ENCODE assay signal across 9 cellular contexts in genomic region chr10:71767420-71768035, GRCh38. TPM values are rescaled to one million over a fixed set of nuclear protein-coding genes. Genes with fewer than 3 reads are reported as not detected.
DNase-seq lines count a peak whose midpoint lies in the region; ATAC-seq and TF ChIP-seq lines count a peak whose summit lies in the region.
"Had no signal": no experiment of that assay in that cellular context is flagged by ENCODE, and none has a peak within 500 bp of the region (broad histone marks: within the 10 kb centered on the region; RNA-seq: fewer than 3 reads in every experiment).

No MANE protein-coding gene starts in this region.

- peak overlapping the region in 45 of 59 donors; percentile 3 to 93 (median 65) for H3K27ac ChIP-seq in dorsolateral prefrontal cortex
- peak overlapping the region; percentile 41 for H3K27ac ChIP-seq in muscle layer of colon (ENCODE audit: low read depth, low read length)

- DNase-seq in activated naive CD4-positive, alpha-beta T cell treated with anti-CD3 and anti-CD28 coated beads, Interleukin-2, amount 10 ng/mL, durations not matched to agents 7 days and 5 days = no peak
- DNase-seq in activated naive CD4-positive, alpha-beta T cell treated with anti-CD3 and anti-CD28 coated beads, Interleukin-2, amount 50 U/mL, for 16 hours = no peak
- DNase-seq in dorsolateral prefrontal cortex (no peak), SK-N-DZ (ENCODE audit: low spot score) (no peak), NCI-H82 (lab: John Stamatoyannopoulos, UW) (no peak), epidermal melanocyte (ENCODE audit: insufficient read length, low spot score) (no peak)
- DNase-seq: DMS 273 treated with DMSO at 0.1 percent for 48 hours had no signal

- TF ChIP-seq CTCF in dorsolateral prefrontal cortex (IDR thresholded peaks at IDR 0.05 in 54 of 56, conservative IDR thresholded peaks at IDR 0.05 in 2 of 56; ENCODE audit: low read depth in 1 of 56, partially characterized antibody in 56 of 56) = no peak

- H3K36me3 ChIP-seq in muscle layer of colon (ENCODE audit: insufficient read depth, low read length) = no peaks in the 10 kb centered on the region

- peak overlapping the region; percentile 94 for H3K27ac Mint-ChIP-seq in activated naive CD4-positive, alpha-beta T cell treated with anti-CD3 and anti-CD28 coated beads, Interleukin-2, amount 10 ng/mL, durations not matched to agents 7 days and 5 days

- H3K9me3 Mint-ChIP-seq in activated naive CD4-positive, alpha-beta T cell treated with anti-CD3 and anti-CD28 coated beads, Interleukin-2, amount 10 ng/mL, durations not matched to agents 7 days and 5 days = no peaks in the 10 kb centered on the region

- H3K9me3 ChIP-seq in muscle layer of colon (ENCODE audit: low read length) = no peaks in the 10 kb centered on the region

- H3K4me1 ChIP-seq in muscle layer of colon (ENCODE audit: insufficient read depth, low read length) = peaks cover 95% of the 10 kb centered on the region

- intact Hi-C loops in dorsolateral prefrontal cortex (cut with DNase I) = loop anchor here in 1 of 2 donors (10.0 kb wide), 1 partner anchor 153 kb away; no protein-coding TSS in a partner anchor

- peak overlapping the region; percentile 34 for H3K4me3 Mint-ChIP-seq in activated naive CD4-positive, alpha-beta T cell treated with anti-CD3 and anti-CD28 coated beads, Interleukin-2, amount 10 ng/mL, durations not matched to agents 7 days and 5 days

- no peaks in the 10 kb centered on the region for H3K27me3 ChIP-seq in dorsolateral prefrontal cortex
- no peaks in the 10 kb centered on the region for H3K27me3 ChIP-seq in muscle layer of colon (ENCODE audit: control insufficient read depth in 1 of 2, insufficient read depth in 2 of 2, low read length in 2 of 2)

- no peak overlapping the region for H3K9ac ChIP-seq in muscle layer of colon (ENCODE audit: low read length)

- H3K4me1 Mint-ChIP-seq in activated naive CD4-positive, alpha-beta T cell treated with anti-CD3 and anti-CD28 coated beads, Interleukin-2, amount 10 ng/mL, durations not matched to agents 7 days and 5 days = peaks cover 86% of the 10 kb centered on the region

- H3K4me3 ChIP-seq in dorsolateral prefrontal cortex (peak overlapping the region in 14 of 59 donors; percentile 4 to 78 (median 16)), muscle layer of colon (ENCODE audit: low read depth in 1 of 2, low read length in 2 of 2) (no peak overlapping the region)

- CTCF ChIA-PET in activated naive CD4-positive, alpha-beta T cell treated with anti-CD3 and anti-CD28 coated beads, Interleukin-2, amount 10 ng/mL, durations not matched to agents 7 days and 5 days (lab: Charles Lee) = interaction anchor here (0.8 to 4.3 kb wide), 9 partner anchors 11 to 375 kb away, joined by 3 to 25 read pairs (median 5); no protein-coding TSS in a partner anchor

- peaks cover 74% of the 10 kb centered on the region for H3K36me3 Mint-ChIP-seq in activated naive CD4-positive, alpha-beta T cell treated with anti-CD3 and anti-CD28 coated beads, Interleukin-2, amount 10 ng/mL, durations not matched to agents 7 days and 5 days

- no peak for ATAC-seq in GM21528 (IDR thresholded peaks at IDR 0.05; ENCODE audit: low FRiP score, unreplicated experiment)

- H3K27me3 Mint-ChIP-seq in activated naive CD4-positive, alpha-beta T cell treated with anti-CD3 and anti-CD28 coated beads, Interleukin-2, amount 10 ng/mL, durations not matched to agents 7 days and 5 days = no peaks in the 10 kb centered on the region

RNA-seq across cellular contexts. Expression of gene VSIR, which starts 5.8 kb away (rescaled TPM):
- 100 to 1,000 TPM in 4 of 120 experiments, 10 to 100 TPM in 116; 23.3 to 173 (median 52.8) TPM for total RNA-seq in dorsolateral prefrontal cortex
- not detected in 2 replicates for polyA plus RNA-seq in SK-N-DZ (2014; cell fraction: cytosol; rRNA removed)
- polyA plus RNA-seq in SK-N-DZ (2014; cell fraction: nucleus; rRNA removed) = not detected in 2 replicates

RNA-seq across cellular contexts. Expression of gene C10orf105, which starts 48.0 kb away (rescaled TPM):
- 10 to 100 TPM in 14 of 120 experiments, 1 to 10 TPM in 102, under 1 TPM in 4; 0.63 to 21.1 (median 4.3) TPM for total RNA-seq in dorsolateral prefrontal cortex
- polyA plus RNA-seq in SK-N-DZ (2014; cell fraction: cytosol; rRNA removed) = not detected in 2 replicates
- not detected in 2 replicates for polyA plus RNA-seq in SK-N-DZ (2014; cell fraction: nucleus; rRNA removed)
